In the genomic region with DNA sequence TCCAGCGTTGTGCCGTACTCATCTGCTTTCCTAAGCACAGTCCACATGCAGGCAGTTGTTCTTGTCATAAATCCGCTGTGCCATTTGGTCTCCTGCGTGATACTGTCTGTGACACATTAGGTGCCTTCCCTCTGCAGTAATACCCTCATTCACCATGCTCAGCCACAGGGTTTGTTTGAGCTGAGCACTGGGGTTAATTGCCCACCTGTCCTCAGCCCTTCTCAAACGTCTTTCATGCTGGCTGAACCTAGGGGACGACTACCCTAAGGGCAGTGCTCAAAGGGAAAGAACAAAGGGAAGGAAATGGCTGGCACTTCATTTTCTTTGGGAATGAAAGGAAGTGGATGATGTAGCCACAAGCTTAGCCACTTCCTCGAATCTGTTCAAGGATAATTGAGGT, we compare ENCODE assay signal across 13 cellular contexts.
DNase-seq lines count a peak whose midpoint lies in the region; ATAC-seq and TF ChIP-seq lines count a peak whose summit lies in the region.
"Had no signal": no experiment of that assay in that cellular context is flagged by ENCODE, and none has a peak within 500 bp of the region (broad histone marks: within the 10 kb centered on the region; RNA-seq: fewer than 3 reads in every experiment).

No MANE protein-coding gene starts in this region.

- no peak overlapping the region for H3K27ac ChIP-seq in hepatocyte
- H3K27ac ChIP-seq: gastrocnemius medialis, thoracic aorta had no signal

- H3K36me3 Mint-ChIP-seq in type B pancreatic cell = no peaks in the 10 kb centered on the region
- H3K36me3 Mint-ChIP-seq in natural killer cell treated with Interleukin-12 subunit alpha and Interleukin-12 subunit beta and Interleukin-15 and Interleukin-18, amount 100 ng/mL, for 72 hours = no peaks in the 10 kb centered on the region

- DNase-seq in NCI-H1436 (lab: John Stamatoyannopoulos, UW) = peak; percentile 58
- DNase-seq in NCI-H1436 treated with DMSO at 0.1 percent for 48 hours (lab: John Stamatoyannopoulos, UW) = no peak
- peak; percentile 42 for DNase-seq in NCI-H524 treated with DMSO at 0.1 percent for 48 hours (lab: John Stamatoyannopoulos, UW)
- DNase-seq in hepatocyte (ENCODE audit: low spot score) = no peak
- no peak for DNase-seq in type B pancreatic cell (ENCODE audit: extremely low spot score, unreplicated experiment)
- no peak for DNase-seq in natural killer cell treated with Interleukin-12 subunit alpha and Interleukin-12 subunit beta and Interleukin-15 and Interleukin-18, amount 100 ng/mL, for 72 hours (ENCODE audit: low spot score)
- no peak for DNase-seq in H4 (ENCODE audit: low spot score)
- DNase-seq: aorta, Caco-2, gastrocnemius medialis, left ventricle myocardium superior had no signal

- peaks cover 3% of the 10 kb centered on the region for H3K27me3 Mint-ChIP-seq in type B pancreatic cell
- H3K27me3 Mint-ChIP-seq in natural killer cell treated with Interleukin-12 subunit alpha and Interleukin-12 subunit beta and Interleukin-15 and Interleukin-18, amount 100 ng/mL, for 72 hours = peaks cover 7 to 10% of the 10 kb centered on the region in 2 donors

- no peak overlapping the region for H3K4me2 ChIP-seq in hepatocyte

- H3K27me3 ChIP-seq in hepatocyte = no peaks in the 10 kb centered on the region
- H3K27me3 ChIP-seq: gastrocnemius medialis had no signal

- H3K79me2 ChIP-seq in hepatocyte = no peaks in the 10 kb centered on the region

- H4K20me1 ChIP-seq in hepatocyte (ENCODE audit: insufficient read depth, poor library complexity, severe bottlenecking) = no peaks in the 10 kb centered on the region

- H2AFZ ChIP-seq in hepatocyte = peak overlapping the region; percentile 4

- H3K4me3 ChIP-seq in hepatocyte = no peak overlapping the region
- H3K4me3 ChIP-seq: gastrocnemius medialis, thoracic aorta had no signal

- H3K9me3 ChIP-seq in hepatocyte (ENCODE audit: low read depth) = no peaks in the 10 kb centered on the region
- H3K9me3 ChIP-seq: Caco-2, gastrocnemius medialis, thoracic aorta had no signal

- no peaks in the 10 kb centered on the region for H3K36me3 ChIP-seq in hepatocyte (replicated peaks; ENCODE audit: insufficient read depth, low read depth)
- H3K36me3 ChIP-seq: gastrocnemius medialis, thoracic aorta had no signal

- no peak for TF ChIP-seq CTCF in hepatocyte (IDR thresholded peaks at IDR 0.05; ENCODE audit: poor library complexity)
- no peak for TF ChIP-seq CTCF in type B pancreatic cell (conservative IDR thresholded peaks at IDR 0.05)

- H3K4me1 Mint-ChIP-seq in type B pancreatic cell (ENCODE audit: unreplicated experiment) = peaks cover 11% of the 10 kb centered on the region
- peaks cover 0 to 10% of the 10 kb centered on the region in 2 donors for H3K4me1 Mint-ChIP-seq in natural killer cell treated with Interleukin-12 subunit alpha and Interleukin-12 subunit beta and Interleukin-15 and Interleukin-18, amount 100 ng/mL, for 72 hours (ENCODE audit: low read depth in 2 of 2)

- H3K27ac Mint-ChIP-seq in type B pancreatic cell = peak overlapping the region; percentile 1
- no peak overlapping the region for H3K27ac Mint-ChIP-seq in natural killer cell treated with Interleukin-12 subunit alpha and Interleukin-12 subunit beta and Interleukin-15 and Interleukin-18, amount 100 ng/mL, for 72 hours

- ATAC-seq in natural killer cell treated with Interleukin-12 subunit alpha and Interleukin-12 subunit beta and Interleukin-15 and Interleukin-18, amount 100 ng/mL, for 72 hours = no peak
- ATAC-seq in GM21447 (IDR thresholded peaks at IDR 0.05; ENCODE audit: unreplicated experiment) = no peak
- ATAC-seq: left ventricle myocardium superior had no signal

- no peaks in the 10 kb centered on the region for H3K9me2 ChIP-seq in hepatocyte (replicated peaks; ENCODE audit: insufficient read depth)

- peaks cover 4% of the 10 kb centered on the region for H3K4me1 ChIP-seq in hepatocyte (ENCODE audit: insufficient read depth)
- H3K4me1 ChIP-seq: Caco-2 had no signal

- 38% methylated on average over 7 of the region's 7 CpGs for WGBS in hepatocyte (ENCODE audit: low lambda C conversion rate, missing lambda C conversion rate)

- peaks cover 5% of the 10 kb centered on the region for H3K9me3 Mint-ChIP-seq in type B pancreatic cell
- no peaks in the 10 kb centered on the region for H3K9me3 Mint-ChIP-seq in natural killer cell treated with Interleukin-12 subunit alpha and Interleukin-12 subunit beta and Interleukin-15 and Interleukin-18, amount 100 ng/mL, for 72 hours

- no peak overlapping the region for H3K4me3 Mint-ChIP-seq in type B pancreatic cell
- H3K4me3 Mint-ChIP-seq in natural killer cell treated with Interleukin-12 subunit alpha and Interleukin-12 subunit beta and Interleukin-15 and Interleukin-18, amount 100 ng/mL, for 72 hours = no peak overlapping the region

Comparison
In these comparisons a context has a peak if more than half of its experiments do, and no peak if none do; other contexts are left out.
1. DNase-seq: peak in NCI-H1436 (single experiment) and NCI-H524 treated with DMSO at 0.1 percent for 48 hours (single experiment); none in NCI-H1436 treated with DMSO at 0.1 percent for 48 hours (single experiment), hepatocyte (single experiment), type B pancreatic cell (single experiment), natural killer cell treated with Interleukin-12 subunit alpha and Interleukin-12 subunit beta and Interleukin-15 and Interleukin-18, amount 100 ng/mL, for 72 hours (single experiment) and H4 (single experiment).